Comparison of ENCODE assay signal across 15 cellular contexts in the genomic region with DNA sequence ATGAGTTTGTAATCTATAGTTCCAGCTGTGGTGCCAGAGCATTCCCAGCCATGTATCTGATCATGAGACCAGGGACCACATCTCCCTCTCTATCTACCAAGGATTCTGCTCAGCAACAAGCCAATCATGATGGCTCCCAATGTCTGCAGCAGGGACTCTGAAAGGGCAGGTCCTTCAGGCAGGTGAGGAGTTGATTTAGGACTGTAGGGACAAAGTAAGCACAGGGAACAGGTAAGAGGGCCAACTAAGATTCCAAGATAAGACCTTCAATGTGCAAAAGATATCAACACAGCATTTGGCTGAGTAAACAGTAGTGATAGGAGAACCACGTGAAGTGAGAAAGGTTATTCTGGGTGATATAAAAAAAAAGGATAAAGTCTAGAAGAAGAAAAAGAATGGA.
"Had no signal": no experiment of that assay in that cellular context is flagged by ENCODE, and none has a peak within 500 bp of the region (broad histone marks: within the 10 kb centered on the region; RNA-seq: fewer than 3 reads in every experiment).

No MANE protein-coding gene starts in this region.

- ATAC-seq: sciatic nerve, SK-N-SH treated with all-trans-retinoic acid at 6 μM for 48 hours had no signal

- H3K4me1 ChIP-seq: testis had no signal

- DNase-seq: activated CD4-positive, alpha-beta T cell treated with anti-CD3 and anti-CD28 coated beads, Interleukin-2, amount 50 U/mL, for 48 hours; activated gamma-delta T cell treated with Interleukin-2 at 50 U/mL for 16 hours; activated T-cell treated with anti-CD3 and anti-CD28 coated beads, Interleukin-2, amount 50 U/mL, for 48 hours; hippocampal formation; mesendoderm; nephron progenitor cell; occipital lobe; spleen; stomach; T-helper 1 cell; testis had no signal

- FAIRE-seq: colon had no signal

- H3K27me3 ChIP-seq: esophagus muscularis mucosa, spleen, stomach, testis had no signal

- H3K9me3 Mint-ChIP-seq: nephron progenitor cell had no signal

- H3K4me3 ChIP-seq: esophagus muscularis mucosa, spleen, stomach, testis had no signal

- H3K27ac ChIP-seq: esophagus muscularis mucosa, spleen, testis had no signal

- H3K4me3 Mint-ChIP-seq: nephron progenitor cell had no signal

- H3K9me3 ChIP-seq: esophagus muscularis mucosa, spleen, stomach, testis had no signal

- H3K27ac Mint-ChIP-seq: nephron progenitor cell had no signal
